Comparison of ENCODE assay signal across 12 cellular contexts in genomic region chr7:45028138-45028919, GRCh38. TPM values are rescaled to one million over a fixed set of nuclear protein-coding genes. Genes with fewer than 3 reads are reported as not detected.
DNase-seq lines count a peak whose midpoint lies in the region; ATAC-seq and TF ChIP-seq lines count a peak whose summit lies in the region.
"Had no signal": no experiment of that assay in that cellular context is flagged by ENCODE, and none has a peak within 500 bp of the region (broad histone marks: within the 10 kb centered on the region; RNA-seq: fewer than 3 reads in every experiment).

No MANE protein-coding gene starts in this region.

- peaks cover 3 to 4% of the 10 kb centered on the region in 2 donors for H3K4me1 ChIP-seq in thoracic aorta (ENCODE audit: control insufficient read depth in 1 of 2, low read depth in 2 of 2)
- H3K4me1 ChIP-seq: pancreas had no signal

- peak overlapping the region; percentile 88 for H3K4me3 Mint-ChIP-seq in T-helper 2 cell treated with Interferon-gamma antibody and Interleukin-4, amounts not matched to agents 5 μg/mL and 100 μg/mL, for 36 hours
- H3K4me3 Mint-ChIP-seq in immature natural killer cell: peak overlapping the region; percentile 90 to 99 (median 93)

- no peaks in the 10 kb centered on the region for H3K27me3 ChIP-seq in thoracic aorta (replicated peaks; ENCODE audit: insufficient read depth)
- H3K27me3 ChIP-seq: pancreas had no signal

- no peak for TF ChIP-seq CTCF in thoracic aorta (IDR thresholded peaks at IDR 0.05)

- H3K4me3 ChIP-seq in thoracic aorta: peak overlapping the region; percentile 52

- peak overlapping the region; percentile 87 for H3K27ac Mint-ChIP-seq in T-helper 2 cell treated with Interferon-gamma antibody and Interleukin-4, amounts not matched to agents 5 μg/mL and 100 μg/mL, for 36 hours
- peak overlapping the region; percentile 89 to 99 (median 92) for H3K27ac Mint-ChIP-seq in immature natural killer cell

- H3K27me3 Mint-ChIP-seq in T-helper 2 cell treated with Interferon-gamma antibody and Interleukin-4, amounts not matched to agents 5 μg/mL and 100 μg/mL, for 36 hours (ENCODE audit: low read depth): no peaks in the 10 kb centered on the region
- peaks cover 2 to 7% (median 3%) of the 10 kb centered on the region in 3 donors for H3K27me3 Mint-ChIP-seq in immature natural killer cell (ENCODE audit: low read depth in 3 of 3)

- peaks cover 74% of the 10 kb centered on the region for H3K36me3 Mint-ChIP-seq in T-helper 2 cell treated with Interferon-gamma antibody and Interleukin-4, amounts not matched to agents 5 μg/mL and 100 μg/mL, for 36 hours (ENCODE audit: low read depth)
- H3K36me3 Mint-ChIP-seq in immature natural killer cell: peaks cover 4 to 9% (median 7%) of the 10 kb centered on the region in 3 donors

- peaks cover 64% of the 10 kb centered on the region for H3K4me1 Mint-ChIP-seq in T-helper 2 cell treated with Interferon-gamma antibody and Interleukin-4, amounts not matched to agents 5 μg/mL and 100 μg/mL, for 36 hours (ENCODE audit: low read depth)
- H3K4me1 Mint-ChIP-seq in immature natural killer cell: peaks cover 76 to 88% of the 10 kb centered on the region in 2 donors

- ATAC-seq in left cardiac atrium (no peak), thoracic aorta (ENCODE audit: insufficient number of reproducible peaks, low FRiP score, low read depth) (no peak), GM18909 (IDR thresholded peaks at IDR 0.05; ENCODE audit: poor library complexity, unreplicated experiment) (no peak), GM19463 (IDR thresholded peaks at IDR 0.05; ENCODE audit: unreplicated experiment) (no peak), GM21515 (IDR thresholded peaks at IDR 0.05; ENCODE audit: unreplicated experiment) (no peak)

- H3K36me3 ChIP-seq in thoracic aorta: peaks cover 3% of the 10 kb centered on the region
- H3K36me3 ChIP-seq: pancreas had no signal

- H3K9me3 Mint-ChIP-seq in T-helper 2 cell treated with Interferon-gamma antibody and Interleukin-4, amounts not matched to agents 5 μg/mL and 100 μg/mL, for 36 hours: peaks cover 8% of the 10 kb centered on the region
- H3K9me3 Mint-ChIP-seq in immature natural killer cell: no peaks in the 10 kb centered on the region

- no peaks in the 10 kb centered on the region for H3K9me3 ChIP-seq in thoracic aorta
- H3K9me3 ChIP-seq: pancreas had no signal

- intact Hi-C loops in cardiac septum (cut with DNase I): no loop called here
- intact Hi-C loops in left cardiac atrium (cut with DNase I): no loop called here

- H3K27ac ChIP-seq in thoracic aorta: no peak overlapping the region
- H3K27ac ChIP-seq: C4-2B, pancreas had no signal

- peak; percentile 67 for DNase-seq in cardiac septum (ENCODE audit: low spot score)
- DNase-seq in left cardiac atrium: no peak
- DNase-seq in T-helper 2 cell treated with Interferon-gamma antibody and Interleukin-4, amounts not matched to agents 5 μg/mL and 100 μg/mL, for 36 hours (ENCODE audit: low spot score): no peak
- DNase-seq in immature natural killer cell: peak in 1 of 3 donors; percentile 12
- no peak for DNase-seq in thoracic aorta (ENCODE audit: low spot score)
- DNase-seq: NCI-H2029 treated with DMSO at 0.1 percent for 48 hours, pancreas, SHP77 had no signal

RNA-seq across cellular contexts. Expression of gene CCM2, which starts 28.3 kb away (rescaled TPM):
- total RNA-seq in cardiac septum (35.3 TPM), left cardiac atrium (10 to 100 TPM; 33.5 to 36.5 TPM), thoracic aorta (10 to 100 TPM; 43.0 to 49.7 TPM)
- polyA plus RNA-seq in immature natural killer cell: 100 to 1,000 TPM in 2 of 3 donors, 10 to 100 TPM in 1; 60.4 to 120 (median 103) TPM

RNA-seq across cellular contexts. Expression of gene MYO1G, which starts 49.5 kb away (rescaled TPM):
- 2.4 TPM for total RNA-seq in cardiac septum
- total RNA-seq in left cardiac atrium: 1 to 10 TPM; 3.1 to 3.5 TPM
- polyA plus RNA-seq in immature natural killer cell: 100 to 1,000 TPM; 139 to 261 (median 139) TPM
- total RNA-seq in thoracic aorta: 10 to 100 TPM in 1 of 2 donors, 1 to 10 TPM in 1; 2.0 to 13.8 TPM
